In the genomic region with DNA sequence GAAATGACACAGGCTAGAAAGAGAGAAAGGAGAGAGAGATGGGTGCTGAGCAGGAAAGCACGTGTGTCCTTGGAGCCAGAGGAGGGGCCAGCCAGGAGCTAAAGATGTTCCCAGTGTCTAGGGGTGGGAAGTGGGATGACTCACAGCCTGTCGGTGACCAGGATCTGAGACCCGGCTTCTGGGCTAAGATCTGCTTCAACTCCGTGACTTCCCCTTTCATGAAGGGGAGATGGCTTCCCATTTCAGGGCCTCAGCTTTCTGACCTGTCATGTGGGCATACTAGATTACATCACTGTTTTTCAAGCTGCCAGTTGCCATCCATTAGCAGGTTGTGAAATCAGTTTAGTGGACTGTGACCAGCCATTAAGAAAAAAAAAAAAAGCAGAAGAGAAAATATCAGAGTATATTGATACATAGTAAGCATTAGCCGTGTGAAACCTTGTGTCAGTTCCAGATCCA, we compare ENCODE assay signal across 10 cellular contexts. TPM values are rescaled to one million over a fixed set of nuclear protein-coding genes. Genes with fewer than 3 reads are reported as not detected.
DNase-seq lines count a peak whose midpoint lies in the region; ATAC-seq and TF ChIP-seq lines count a peak whose summit lies in the region.
"Had no signal": no experiment of that assay in that cellular context is flagged by ENCODE, and none has a peak within 500 bp of the region (broad histone marks: within the 10 kb centered on the region; RNA-seq: fewer than 3 reads in every experiment).

No MANE protein-coding gene starts in this region.

- no peaks in the 10 kb centered on the region for H4K20me1 ChIP-seq in OCI-LY1 (ENCODE audit: insufficient read depth, low read length)

- peaks cover 3% of the 10 kb centered on the region for H3K27me3 Mint-ChIP-seq in endothelial cell (ENCODE audit: unreplicated experiment)
- H3K27me3 Mint-ChIP-seq: activated naive CD4-positive, alpha-beta T cell treated with anti-CD3 and anti-CD28 coated beads, Interleukin-2, amount 50 U/mL, for 24 hours had no signal

- H3F3A ChIP-seq in OCI-LY1 (ENCODE audit: insufficient read depth, low read length), result no peaks in the 10 kb centered on the region

- H3K4me1 Mint-ChIP-seq in endothelial cell (ENCODE audit: unreplicated experiment), result no peaks in the 10 kb centered on the region
- H3K4me1 Mint-ChIP-seq: activated naive CD4-positive, alpha-beta T cell treated with anti-CD3 and anti-CD28 coated beads, Interleukin-2, amount 50 U/mL, for 24 hours had no signal

- H3K9me2 ChIP-seq in OCI-LY1 (ENCODE audit: low read depth, low read length), result no peaks in the 10 kb centered on the region

- H2AFZ ChIP-seq in OCI-LY1 (ENCODE audit: low read length), result 0 out of 2 replicates have a peak overlapping the region, but pooled peaks have one; percentile 15

- TF ChIP-seq POLR2A in heart left ventricle (IDR thresholded peaks at IDR 0.05), result no peak

- H3K4me2 ChIP-seq in OCI-LY1 (ENCODE audit: low read length), result peak overlapping the region; percentile 51

- no peaks in the 10 kb centered on the region for H3K79me2 ChIP-seq in OCI-LY1 (ENCODE audit: insufficient read depth, low read length)

- H3K4me3 ChIP-seq in HFF-Myc (replicated peaks; ENCODE audit: low read depth, low read length) (no peak overlapping the region), OCI-LY1 (ENCODE audit: low read depth, low read length, poor library complexity, severe bottlenecking) (peak overlapping the region; percentile 11), heart left ventricle (no peak overlapping the region), SJCRH30 (no peak overlapping the region)

- no peak overlapping the region for H3K4me3 Mint-ChIP-seq in endothelial cell (ENCODE audit: unreplicated experiment)
- H3K4me3 Mint-ChIP-seq: activated naive CD4-positive, alpha-beta T cell treated with anti-CD3 and anti-CD28 coated beads, Interleukin-2, amount 50 U/mL, for 24 hours had no signal

- H3K9ac ChIP-seq in OCI-LY1 (ENCODE audit: low read length), result no peak overlapping the region

- no peaks in the 10 kb centered on the region for H3K36me3 Mint-ChIP-seq in endothelial cell (ENCODE audit: low read depth, unreplicated experiment)
- H3K36me3 Mint-ChIP-seq: activated naive CD4-positive, alpha-beta T cell treated with anti-CD3 and anti-CD28 coated beads, Interleukin-2, amount 50 U/mL, for 24 hours had no signal

- H3K36me3 ChIP-seq in OCI-LY1 (ENCODE audit: insufficient read depth, low read length), result no peaks in the 10 kb centered on the region
- no peaks in the 10 kb centered on the region for H3K36me3 ChIP-seq in heart left ventricle
- H3K36me3 ChIP-seq in SJCRH30, result no peaks in the 10 kb centered on the region

- DNase-seq in GDM1 (lab: John Stamatoyannopoulos, UW), result peak; percentile 78
- peak; percentile 16 for DNase-seq in HFF-Myc (ENCODE audit: extremely low read depth, low read depth)
- DNase-seq in heart left ventricle, result peak in 4 of 5 donors; percentile 41 to 57 (median 50)
- no peak for DNase-seq in SJCRH30
- DNase-seq in endothelial cell (ENCODE audit: low spot score), result no peak
- no peak for DNase-seq in ureter (ENCODE audit: low spot score)

- H3K27ac ChIP-seq in OCI-LY1 (ENCODE audit: low read depth, low read length, poor library complexity, severe bottlenecking), result no peak overlapping the region
- peak overlapping the region in 1 of 12 donors; percentile 75 for H3K27ac ChIP-seq in heart left ventricle
- no peak overlapping the region for H3K27ac ChIP-seq in SJCRH30

- H3K9me3 Mint-ChIP-seq in endothelial cell (ENCODE audit: unreplicated experiment), result no peaks in the 10 kb centered on the region
- H3K9me3 Mint-ChIP-seq: activated naive CD4-positive, alpha-beta T cell treated with anti-CD3 and anti-CD28 coated beads, Interleukin-2, amount 50 U/mL, for 24 hours had no signal

- H3K4me1 ChIP-seq in OCI-LY1 (ENCODE audit: insufficient read depth, low read length, severe bottlenecking) (peaks cover 20% of the 10 kb centered on the region), heart left ventricle (peaks cover 0 to 30% (median 0%) of the 10 kb centered on the region in 12 donors), SJCRH30 (no peaks in the 10 kb centered on the region)

- TF ChIP-seq CTCF in HFF-Myc (IDR thresholded peaks at IDR 0.05; ENCODE audit: low read depth, low read length, missing control alignments) (no peak), OCI-LY1 (IDR thresholded peaks at IDR 0.05; ENCODE audit: low read length) (no peak), heart left ventricle (IDR thresholded peaks at IDR 0.05) (no peak), endothelial cell (IDR thresholded peaks at IDR 0.05; ENCODE audit: unreplicated experiment) (no peak)

- no peak overlapping the region for H3K27ac Mint-ChIP-seq in endothelial cell (ENCODE audit: unreplicated experiment)
- H3K27ac Mint-ChIP-seq: activated naive CD4-positive, alpha-beta T cell treated with anti-CD3 and anti-CD28 coated beads, Interleukin-2, amount 50 U/mL, for 24 hours had no signal

- H3K9me3 ChIP-seq in OCI-LY1 (ENCODE audit: low read length), result no peaks in the 10 kb centered on the region
- no peaks in the 10 kb centered on the region for H3K9me3 ChIP-seq in heart left ventricle
- no peaks in the 10 kb centered on the region for H3K9me3 ChIP-seq in SJCRH30 (replicated peaks)

- H3K27me3 ChIP-seq in OCI-LY1 (ENCODE audit: insufficient read depth, low read length) (peaks cover 5% of the 10 kb centered on the region), heart left ventricle (peaks cover 0 to 20% (median 0%) of the 10 kb centered on the region in 9 donors), SJCRH30 (peaks cover 8% of the 10 kb centered on the region; the same call in 1 of the 2 replicates)

- intact Hi-C loops in heart left ventricle (cut with DNase I), result no loop called here

- WGBS in heart left ventricle, 4 donors, result 52 to 69% (median 63%) methylated on average over 5 of the region's 5 CpGs

- ATAC-seq in heart left ventricle (peak in 3 of 4 donors; percentile 78 to 88 (median 82)), HG02642 (IDR thresholded peaks at IDR 0.05; ENCODE audit: poor library complexity, unreplicated experiment) (no peak)

RNA-seq across cellular contexts. Expression of a gene that starts 5.4 kb away (rescaled TPM):
- not detected for total RNA-seq in heart left ventricle
- polyA plus RNA-seq in heart left ventricle, result under 1 TPM in 1 of 2 donors, not detected in 1; 0.04 TPM
- not detected in 2 replicates for total RNA-seq in SJCRH30 (2014; rRNA removed; shearing (Covaris generic))
- not detected for total RNA-seq in endothelial cell (ENCODE audit: unreplicated experiment)
- total RNA-seq in ureter, result not detected
- total RNA-seq: myocyte had no signal

Comparison
In these comparisons a context has a peak if more than half of its experiments do, and no peak if none do; other contexts are left out.
1. DNase-seq: peak in GDM1 (single experiment), HFF-Myc (single experiment) and heart left ventricle (4 of 5); none in SJCRH30 (0 of 2), endothelial cell (single experiment) and ureter (single experiment).